ENCODE assay signal across 15 cellular contexts in the genomic region with DNA sequence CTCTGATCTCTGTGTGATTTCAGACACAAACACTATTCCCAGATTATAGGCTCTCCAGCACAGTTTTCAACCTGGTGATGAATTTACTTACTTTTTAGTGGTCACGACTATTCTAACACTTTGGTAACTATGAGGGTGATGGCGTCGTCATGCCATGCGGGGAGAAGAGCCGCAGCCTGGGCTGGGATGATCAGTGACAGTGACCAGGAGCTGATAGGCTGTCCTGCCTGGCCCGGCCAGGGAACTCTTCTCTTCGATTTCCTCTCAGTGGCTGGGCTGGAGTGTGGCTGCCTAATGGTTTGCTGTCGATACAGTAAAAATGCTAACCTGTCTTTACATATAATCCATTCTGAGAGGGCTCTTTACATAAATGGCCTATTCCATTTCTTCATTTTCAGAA.
DNase-seq lines count a peak whose midpoint lies in the region; ATAC-seq and TF ChIP-seq lines count a peak whose summit lies in the region.
"Had no signal": no experiment of that assay in that cellular context is flagged by ENCODE, and none has a peak within 500 bp of the region (broad histone marks: within the 10 kb centered on the region; RNA-seq: fewer than 3 reads in every experiment).

No MANE protein-coding gene starts in this region.

- ATAC-seq in heart left ventricle (no peak), GM18511 (IDR thresholded peaks at IDR 0.05; ENCODE audit: unreplicated experiment) (no peak)

- DNase-seq in cardiac muscle cell (ENCODE audit: low read depth in 1 of 2, low spot score in 1 of 2) = no peak
- DNase-seq in heart left ventricle = no peak
- peak; percentile 6 for DNase-seq in NCI-H69 (lab: John Stamatoyannopoulos, UW)
- peak; percentile 37 for DNase-seq in ecto neural progenitor cell (ENCODE audit: low spot score)
- no peak for DNase-seq in trophoblast cell
- DNase-seq in NCI-H82 treated with DMSO at 0.1 percent for 48 hours (lab: John Stamatoyannopoulos, UW; ENCODE audit: unreplicated experiment) = no peak
- DNase-seq in D341Med (ENCODE audit: low spot score) = no peak
- DNase-seq: ACHN; Calu3; CD4-positive, CD25-positive, alpha-beta regulatory T cell; GF-D8; GOT3; H9 had no signal

- H3K27ac ChIP-seq in cardiac muscle cell = peak overlapping the region; percentile 61
- H3K27ac ChIP-seq in heart left ventricle = no peak overlapping the region
- no peak overlapping the region for H3K27ac ChIP-seq in trophoblast cell (ENCODE audit: low read depth, low read length)
- H3K27ac ChIP-seq: BLaER1 treated with 17β-estradiol and CSF1 and Interleukin-3, amounts not matched to agents 10 nM and 100 nM had no signal

- WGBS in heart left ventricle, 4 donors = 70 to 82% (median 77%) methylated on average over 8 of the region's 8 CpGs
- no CpG with 5 or more reads among the region's 8 CpGs for WGBS in trophoblast cell (ENCODE audit: extremely low coverage, insufficient coverage, insufficient read length)

- no peak overlapping the region for H2BK120ac ChIP-seq in trophoblast cell (ENCODE audit: insufficient read depth, low read length, poor library complexity)

- H3K36me3 ChIP-seq in cardiac muscle cell (no peaks in the 10 kb centered on the region), heart left ventricle (no peaks in the 10 kb centered on the region), trophoblast cell (ENCODE audit: control insufficient read depth in 1 of 2, insufficient read depth in 2 of 2, low read length in 2 of 2) (no peaks in the 10 kb centered on the region)
- H3K36me3 ChIP-seq: BLaER1 treated with 17β-estradiol and CSF1 and Interleukin-3, amounts not matched to agents 10 nM and 100 nM had no signal

- peak overlapping the region; percentile 6 for H2BK12ac ChIP-seq in trophoblast cell (ENCODE audit: low read length)

- H3K4me3 ChIP-seq in cardiac muscle cell (no peak overlapping the region), heart left ventricle (no peak overlapping the region), trophoblast cell (ENCODE audit: low read depth, low read length) (no peak overlapping the region)
- H3K4me3 ChIP-seq: BLaER1 treated with 17β-estradiol and CSF1 and Interleukin-3, amounts not matched to agents 10 nM and 100 nM had no signal

- H3K79me2 ChIP-seq in trophoblast cell (ENCODE audit: control insufficient read depth, insufficient read depth, low read length, poor library complexity) = no peaks in the 10 kb centered on the region

- TF ChIP-seq CTCF in cardiac muscle cell (IDR thresholded peaks at IDR 0.05; ENCODE audit: low read depth, low read length) (no peak), heart left ventricle (IDR thresholded peaks at IDR 0.05) (no peak)

- H2AK5ac ChIP-seq in trophoblast cell (ENCODE audit: low read length) = no peak overlapping the region

- TF ChIP-seq POLR2A in heart left ventricle (IDR thresholded peaks at IDR 0.05) = no peak

- H3K9ac ChIP-seq in trophoblast cell (ENCODE audit: low read length) = no peak overlapping the region
- H3K9ac ChIP-seq: BLaER1 treated with 17β-estradiol and CSF1 and Interleukin-3, amounts not matched to agents 10 nM and 100 nM had no signal

- intact Hi-C loops in heart left ventricle (cut with DNase I) = no loop called here

- no peak overlapping the region for H2BK5ac ChIP-seq in trophoblast cell (ENCODE audit: low read depth, low read length, poor library complexity)

- H3K27me3 ChIP-seq in cardiac muscle cell = no peaks in the 10 kb centered on the region
- H3K27me3 ChIP-seq in heart left ventricle = peaks cover 0 to 17% (median 0%) of the 10 kb centered on the region in 9 donors
- H3K27me3 ChIP-seq in trophoblast cell (ENCODE audit: insufficient read depth, low read length) = no peaks in the 10 kb centered on the region
- H3K27me3 ChIP-seq: BLaER1 treated with 17β-estradiol and CSF1 and Interleukin-3, amounts not matched to agents 10 nM and 100 nM had no signal

- peak overlapping the region; percentile 19 for H4K91ac ChIP-seq in trophoblast cell (ENCODE audit: low read depth, low read length)

- H3K23ac ChIP-seq in trophoblast cell (ENCODE audit: low read length) = no peak overlapping the region

- H3K79me1 ChIP-seq in trophoblast cell (ENCODE audit: low read length) = peaks cover 6% of the 10 kb centered on the region

- H3K4ac ChIP-seq in trophoblast cell (ENCODE audit: low read depth, low read length) = no peak overlapping the region

- H3K9me3 ChIP-seq in cardiac muscle cell (ENCODE audit: low read depth) (no peaks in the 10 kb centered on the region), heart left ventricle (no peaks in the 10 kb centered on the region), trophoblast cell (ENCODE audit: insufficient read depth, low read depth, low read length) (no peaks in the 10 kb centered on the region)
- H3K9me3 ChIP-seq: BLaER1 treated with 17β-estradiol and CSF1 and Interleukin-3, amounts not matched to agents 10 nM and 100 nM had no signal

- H2AFZ ChIP-seq in trophoblast cell (ENCODE audit: insufficient read depth, low read length, poor library complexity) = no peak overlapping the region

- no peak overlapping the region for H3K18ac ChIP-seq in trophoblast cell (ENCODE audit: low read length)

- no peak overlapping the region for H4K12ac ChIP-seq in trophoblast cell (ENCODE audit: low read depth, low read length)

- H3K14ac ChIP-seq in trophoblast cell (ENCODE audit: low read length) = no peak overlapping the region

- H4K8ac ChIP-seq in trophoblast cell (ENCODE audit: low read depth, low read length) = no peak overlapping the region

- H3K4me1 ChIP-seq in cardiac muscle cell (ENCODE audit: low read depth) = peaks cover 67% of the 10 kb centered on the region
- H3K4me1 ChIP-seq in heart left ventricle = peaks cover 0 to 14% (median 0%) of the 10 kb centered on the region in 12 donors
- peaks cover 19 to 30% of the 10 kb centered on the region in 2 experiments for H3K4me1 ChIP-seq in trophoblast cell (ENCODE audit: control insufficient read depth in 1 of 2, insufficient read depth in 2 of 2, low read length in 2 of 2)
- H3K4me1 ChIP-seq: BLaER1 treated with 17β-estradiol and CSF1 and Interleukin-3, amounts not matched to agents 10 nM and 100 nM had no signal

- no peak overlapping the region for H3K4me2 ChIP-seq in trophoblast cell (ENCODE audit: low read length)
- H3K4me2 ChIP-seq: BLaER1 treated with 17β-estradiol and CSF1 and Interleukin-3, amounts not matched to agents 10 nM and 100 nM had no signal

Comparison
In these comparisons a context has a peak if more than half of its experiments do, and no peak if none do; other contexts are left out.
1. DNase-seq: peak in NCI-H69 (single experiment) and ecto neural progenitor cell (single experiment); none in cardiac muscle cell (0 of 2), heart left ventricle (0 of 5), trophoblast cell (0 of 2), NCI-H82 treated with DMSO at 0.1 percent for 48 hours (single experiment) and D341Med (single experiment).